23 cellular contexts compared by ENCODE assay signal in genomic region chr10:123553810-123554430, GRCh38.
DNase-seq lines count a peak whose midpoint lies in the region; ATAC-seq lines count a peak whose summit lies in the region.
"Had no signal": no experiment of that assay in that cellular context is flagged by ENCODE, and none has a peak within 500 bp of the region (broad histone marks: within the 10 kb centered on the region; RNA-seq: fewer than 3 reads in every experiment).

No MANE protein-coding gene starts in this region.

- ATAC-seq in GM18858 (IDR thresholded peaks at IDR 0.05; ENCODE audit: unreplicated experiment) (peak; percentile 19), GM21717 (IDR thresholded peaks at IDR 0.05; ENCODE audit: unreplicated experiment) (peak; percentile 41), HG03354 (IDR thresholded peaks at IDR 0.05; ENCODE audit: poor library complexity, severe bottlenecking, unreplicated experiment) (peak; percentile 42), GM19035 (IDR thresholded peaks at IDR 0.05; ENCODE audit: unreplicated experiment) (no peak), HG03460 (IDR thresholded peaks at IDR 0.05; ENCODE audit: unreplicated experiment) (no peak)
- ATAC-seq: activated T-cell treated with anti-CD3 and anti-CD28 coated beads, Interleukin-2, amount 50 U/mL, for 72 hours; foreskin keratinocyte; T-helper 17 cell had no signal

- DNase-seq in ureter (ENCODE audit: low spot score) = peak; percentile 35
- DNase-seq in stimulated activated CD4-positive, alpha-beta T cell treated with anti-CD3 and anti-CD28 coated beads, Interleukin-4, amount 100 ng/mL, for 4 hours = no peak
- DNase-seq: activated CD4-positive, alpha-beta memory T cell treated with anti-CD3 and anti-CD28 coated beads, Interleukin-2, amount 10 ng/mL, durations not matched to agents 7 days and 5 days; activated naive CD8-positive, alpha-beta T cell treated with anti-CD3 and anti-CD28 coated beads, Interleukin-2, amount 10 ng/mL, durations not matched to agents 7 days and 5 days; activated T-cell treated with anti-CD3 and anti-CD28 coated beads, Interleukin-2, amount 50 U/mL, for 72 hours; AML-193; brain microvascular endothelial cell; Calu3; foreskin keratinocyte; hippocampal formation; Kasumi-1; NCI-H1092; NCI-H524; PC-9; sigmoid colon; SJCRH30; T-helper 17 cell; WERI-Rb-1 had no signal

Comparison
In these comparisons a context has a peak if more than half of its experiments do, and no peak if none do; other contexts are left out.
1. ATAC-seq: peak in GM18858 (single experiment), GM21717 (single experiment) and HG03354 (single experiment); none in GM19035 (single experiment) and HG03460 (single experiment).